In the genomic region with DNA sequence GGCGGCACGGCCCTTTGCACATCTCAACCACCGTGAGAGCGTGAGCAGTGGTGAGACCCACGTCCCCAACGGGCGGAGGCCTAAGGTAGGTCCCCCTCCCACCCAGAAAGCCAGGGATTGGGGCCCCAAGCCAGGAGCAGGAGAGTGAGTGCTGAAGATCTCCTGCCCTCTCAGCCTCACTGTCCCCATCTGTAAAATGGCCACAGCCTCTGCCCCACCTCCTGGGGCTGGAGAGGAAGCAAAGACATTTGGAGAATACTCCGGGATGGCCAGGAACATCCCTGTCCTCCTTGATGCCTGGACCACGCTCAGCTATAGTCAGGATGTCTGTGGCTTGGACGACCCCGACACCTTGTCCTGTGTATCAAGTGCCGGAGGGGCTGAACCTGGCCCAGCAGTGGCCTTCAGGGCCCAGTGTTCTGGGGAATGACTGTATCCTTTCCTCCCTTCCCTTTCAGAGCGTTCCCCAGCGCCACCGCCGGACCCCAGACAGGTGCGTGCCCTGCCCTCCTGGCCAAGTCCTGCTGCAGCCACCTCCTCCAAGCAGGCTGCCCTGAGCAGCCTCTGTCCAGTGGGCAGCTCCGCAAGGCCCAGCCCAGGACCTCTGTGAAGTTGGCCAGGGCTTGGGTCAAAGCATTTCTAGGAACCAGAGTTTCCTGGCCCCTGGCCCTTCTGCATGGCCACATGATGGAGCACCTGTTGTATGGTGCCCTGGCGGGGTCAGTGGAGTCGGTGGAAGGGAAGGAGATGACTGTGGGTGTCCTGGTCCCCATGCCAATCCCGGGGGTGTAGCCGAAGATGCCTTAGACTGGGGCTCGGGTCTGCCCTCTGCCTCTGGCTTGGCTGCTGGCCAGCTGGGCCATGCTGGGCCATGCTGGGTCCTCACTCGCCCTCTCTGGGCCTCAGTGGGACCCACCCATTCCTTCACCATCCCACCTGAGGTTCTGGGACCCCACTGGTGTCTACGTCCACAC, we compare ENCODE assay signal across 1 cellular context.
TF ChIP-seq lines count a peak whose summit lies in the region.

No MANE protein-coding gene starts in this region.

TF ChIP-seq in IMR-90, 13 proteins besides CTCF, POLR2A, EP300 and RAD21 (continued from another document):
- TF ChIP-seq BHLHE40 (IDR thresholded peaks at IDR 0.05; ENCODE audit: low read depth, low read length), result no peak
- TF ChIP-seq, protein P1, sequence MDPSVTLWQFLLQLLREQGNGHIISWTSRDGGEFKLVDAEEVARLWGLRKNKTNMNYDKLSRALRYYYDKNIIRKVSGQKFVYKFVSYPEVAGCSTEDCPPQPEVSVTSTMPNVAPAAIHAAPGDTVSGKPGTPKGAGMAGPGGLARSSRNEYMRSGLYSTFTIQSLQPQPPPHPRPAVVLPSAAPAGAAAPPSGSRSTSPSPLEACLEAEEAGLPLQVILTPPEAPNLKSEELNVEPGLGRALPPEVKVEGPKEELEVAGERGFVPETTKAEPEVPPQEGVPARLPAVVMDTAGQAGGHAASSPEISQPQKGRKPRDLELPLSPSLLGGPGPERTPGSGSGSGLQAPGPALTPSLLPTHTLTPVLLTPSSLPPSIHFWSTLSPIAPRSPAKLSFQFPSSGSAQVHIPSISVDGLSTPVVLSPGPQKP (IDR thresholded peaks at IDR 0.05; ENCODE audit: borderline replicate concordance, low read depth, low read length), result no peak
- TF ChIP-seq, protein P2, sequence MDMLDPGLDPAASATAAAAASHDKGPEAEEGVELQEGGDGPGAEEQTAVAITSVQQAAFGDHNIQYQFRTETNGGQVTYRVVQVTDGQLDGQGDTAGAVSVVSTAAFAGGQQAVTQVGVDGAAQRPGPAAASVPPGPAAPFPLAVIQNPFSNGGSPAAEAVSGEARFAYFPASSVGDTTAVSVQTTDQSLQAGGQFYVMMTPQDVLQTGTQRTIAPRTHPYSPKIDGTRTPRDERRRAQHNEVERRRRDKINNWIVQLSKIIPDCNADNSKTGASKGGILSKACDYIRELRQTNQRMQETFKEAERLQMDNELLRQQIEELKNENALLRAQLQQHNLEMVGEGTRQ (IDR thresholded peaks at IDR 0.05; ENCODE audit: low read depth, low read length), result no peak
- no peak for TF ChIP-seq FOS (IDR thresholded peaks at IDR 0.05; ENCODE audit: low read depth, low read length)
- TF ChIP-seq MXI1 (IDR thresholded peaks at IDR 0.05; ENCODE audit: borderline replicate concordance, low read depth, low read length), result no peak
- no peak for TF ChIP-seq RFX5 (IDR thresholded peaks at IDR 0.05; ENCODE audit: low read depth, low read length)
- no peak for TF ChIP-seq CEBPB (IDR thresholded peaks at IDR 0.05; ENCODE audit: low read depth, low read length)
- TF ChIP-seq CHD1 (IDR thresholded peaks at IDR 0.05; ENCODE audit: low read depth, low read length), result no peak
